In the genomic region with DNA sequence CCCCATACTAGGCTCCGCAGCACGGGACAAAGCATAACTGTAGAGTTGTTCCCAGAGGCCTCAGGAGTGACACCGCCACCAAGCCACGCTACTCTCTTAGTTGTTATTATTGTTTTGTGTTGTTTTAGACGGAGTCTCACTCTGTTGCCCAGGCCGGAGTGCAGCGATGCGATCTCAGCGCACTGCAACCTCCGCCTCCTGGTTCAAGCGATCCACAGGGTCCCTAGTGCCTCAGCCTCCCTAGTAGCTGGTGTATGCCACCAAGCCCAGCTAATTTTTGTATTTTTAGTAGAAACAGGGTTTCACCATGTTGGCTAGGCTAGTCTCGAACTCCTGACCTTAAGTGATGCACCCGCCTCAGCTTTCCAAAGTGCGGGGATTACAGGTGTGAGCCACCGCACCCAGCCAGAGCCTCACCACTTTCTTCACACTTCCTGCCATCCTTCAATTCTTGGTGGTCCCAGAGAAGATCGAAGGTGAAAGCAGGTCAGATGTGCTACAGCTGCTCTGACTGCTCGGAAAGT, we compare ENCODE assay signal across 1 cellular context.
TF ChIP-seq lines count a peak whose summit lies in the region.

No MANE protein-coding gene starts in this region.

TF ChIP-seq in GM12878, 131 proteins besides CTCF, POLR2A, EP300 and RAD21:
- TF ChIP-seq GATAD2B (conservative IDR thresholded peaks at IDR 0.05; ENCODE audit: low read depth) (no peak), MTA2 (IDR thresholded peaks at IDR 0.05; ENCODE audit: low read depth) (0 out of 2 replicates have a peak, but pooled peaks have one; percentile 7)
